Comparison of ENCODE assay signal across 37 cellular contexts in the genomic region with DNA sequence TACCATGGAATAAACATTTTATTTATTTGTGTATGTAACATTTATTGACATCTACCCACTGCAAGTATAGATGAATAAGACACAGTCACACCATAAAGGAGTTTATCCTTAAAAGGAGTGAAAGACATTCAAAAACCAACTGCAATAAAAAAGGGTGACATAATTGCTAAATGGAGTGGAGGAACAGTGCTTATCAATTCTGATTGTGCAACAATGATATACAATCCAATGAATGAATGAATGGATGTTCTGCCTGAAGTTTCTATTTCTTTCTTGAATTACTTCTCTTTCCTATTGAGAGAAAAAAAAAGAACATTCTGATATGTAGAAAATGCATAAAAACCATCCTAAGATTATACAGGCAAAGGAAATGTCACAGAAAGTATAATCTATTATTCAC. TPM values are rescaled to one million over a fixed set of nuclear protein-coding genes. Genes with fewer than 3 reads are reported as not detected.
"Had no signal": no experiment of that assay in that cellular context is flagged by ENCODE, and none has a peak within 500 bp of the region (broad histone marks: within the 10 kb centered on the region; RNA-seq: fewer than 3 reads in every experiment).

No MANE protein-coding gene starts in this region.

- H3K9me3 ChIP-seq: ascending aorta had no signal

- FAIRE-seq: bronchial epithelial cell, TTC549 had no signal

- H3K4me3 Mint-ChIP-seq: activated B cell treated with CpG ODN at 0.5 μM for 24 hours; activated CD4-positive, alpha-beta memory T cell treated with anti-CD3 and anti-CD28 coated beads for 36 hours; activated CD4-positive, alpha-beta T cell treated with anti-CD3 and anti-CD28 coated beads, Interleukin-2, amount 10 ng/mL, durations not matched to agents 24 days and 14 days; activated CD8-positive, alpha-beta T cell treated with anti-CD3 and anti-CD28 coated beads for 36 hours; activated naive CD4-positive, alpha-beta T cell treated with anti-CD3 and anti-CD28 coated beads, Interleukin-2, amount 10 ng/mL, durations not matched to agents 7 days and 5 days; activated naive CD4-positive, alpha-beta T cell treated with anti-CD3 and anti-CD28 coated beads, Interleukin-2, amount 50 U/mL, for 24 hours; activated naive CD8-positive, alpha-beta T cell; activated naive CD8-positive, alpha-beta T cell treated with anti-CD3 and anti-CD28 coated beads, Interleukin-2, amount 10 ng/mL, durations not matched to agents 7 days and 5 days; activated naive CD8-positive, alpha-beta T cell treated with anti-CD3 and anti-CD28 coated beads, Interleukin-2, amount 50 U/mL, for 24 hours; activated T-cell treated with anti-CD3 and anti-CD28 coated beads, Interleukin-2, amount 50 U/mL, for 4 hours; activated T-cell treated with anti-CD3 and anti-CD28 coated beads, Interleukin-2, amount 50 U/mL, for 72 hours; brain; central memory CD8-positive, alpha-beta T cell; T-helper 1 cell treated with Interleukin-12 subunit alpha and Interleukin-12 subunit beta and Interleukin-4 antibody, amounts not matched to agents 30 μg/mL and 1 μg/mL, for 36 hours; T-helper 2 cell treated with Interferon-gamma antibody and Interleukin-4, amounts not matched to agents 5 μg/mL and 100 μg/mL, for 36 hours had no signal

- H3K27me3 ChIP-seq: ascending aorta, cardiac muscle cell had no signal

- ATAC-seq: activated CD8-positive, alpha-beta T cell treated with anti-CD3 and anti-CD28 coated beads for 36 hours; activated naive CD8-positive, alpha-beta T cell treated with anti-CD3 and anti-CD28 coated beads, Interleukin-2, amount 50 U/mL, for 24 hours; activated T-cell treated with anti-CD3 and anti-CD28 coated beads, Interleukin-2, amount 50 U/mL, for 4 hours; activated T-cell treated with anti-CD3 and anti-CD28 coated beads, Interleukin-2, amount 50 U/mL, for 72 hours had no signal

- H3K9me3 Mint-ChIP-seq: activated B cell treated with CpG ODN at 0.5 μM for 24 hours; activated CD4-positive, alpha-beta memory T cell treated with anti-CD3 and anti-CD28 coated beads for 36 hours; activated CD4-positive, alpha-beta T cell treated with anti-CD3 and anti-CD28 coated beads, Interleukin-2, amount 10 ng/mL, durations not matched to agents 24 days and 14 days; activated CD8-positive, alpha-beta T cell treated with anti-CD3 and anti-CD28 coated beads for 36 hours; activated naive CD4-positive, alpha-beta T cell treated with anti-CD3 and anti-CD28 coated beads, Interleukin-2, amount 10 ng/mL, durations not matched to agents 7 days and 5 days; activated naive CD4-positive, alpha-beta T cell treated with anti-CD3 and anti-CD28 coated beads, Interleukin-2, amount 50 U/mL, for 24 hours; activated naive CD8-positive, alpha-beta T cell treated with anti-CD3 and anti-CD28 coated beads, Interleukin-2, amount 10 ng/mL, durations not matched to agents 7 days and 5 days; activated naive CD8-positive, alpha-beta T cell treated with anti-CD3 and anti-CD28 coated beads, Interleukin-2, amount 50 U/mL, for 24 hours; activated T-cell treated with anti-CD3 and anti-CD28 coated beads, Interleukin-2, amount 50 U/mL, for 4 hours; activated T-cell treated with anti-CD3 and anti-CD28 coated beads, Interleukin-2, amount 50 U/mL, for 72 hours; activated T-helper 2 cell treated with anti-CD3 and anti-CD28 coated beads, Interferon-gamma antibody, Interleukin-2, Interleukin-4, amounts not matched to agents 10 μg/mL and 5 μg/mL and 100 μg/mL, durations not matched to agents 14 hours and 24 hours and 36 hours; central memory CD8-positive, alpha-beta T cell; T-helper 1 cell treated with Interleukin-12 subunit alpha and Interleukin-12 subunit beta and Interleukin-4 antibody, amounts not matched to agents 30 μg/mL and 1 μg/mL, for 36 hours; T-helper 2 cell treated with Interferon-gamma antibody and Interleukin-4, amounts not matched to agents 5 μg/mL and 100 μg/mL, for 36 hours had no signal

- H3K27ac Mint-ChIP-seq: activated B cell treated with CpG ODN at 0.5 μM for 24 hours; activated CD4-positive, alpha-beta memory T cell treated with anti-CD3 and anti-CD28 coated beads for 36 hours; activated CD4-positive, alpha-beta T cell treated with anti-CD3 and anti-CD28 coated beads, Interleukin-2, amount 10 ng/mL, durations not matched to agents 24 days and 14 days; activated CD8-positive, alpha-beta T cell treated with anti-CD3 and anti-CD28 coated beads for 36 hours; activated naive CD4-positive, alpha-beta T cell treated with anti-CD3 and anti-CD28 coated beads, Interleukin-2, amount 10 ng/mL, durations not matched to agents 7 days and 5 days; activated naive CD4-positive, alpha-beta T cell treated with anti-CD3 and anti-CD28 coated beads, Interleukin-2, amount 50 U/mL, for 24 hours; activated naive CD8-positive, alpha-beta T cell; activated naive CD8-positive, alpha-beta T cell treated with anti-CD3 and anti-CD28 coated beads, Interleukin-2, amount 10 ng/mL, durations not matched to agents 7 days and 5 days; activated naive CD8-positive, alpha-beta T cell treated with anti-CD3 and anti-CD28 coated beads, Interleukin-2, amount 50 U/mL, for 24 hours; activated T-cell treated with anti-CD3 and anti-CD28 coated beads, Interleukin-2, amount 50 U/mL, for 72 hours; activated T-helper 2 cell treated with anti-CD3 and anti-CD28 coated beads, Interferon-gamma antibody, Interleukin-2, Interleukin-4, amounts not matched to agents 10 μg/mL and 5 μg/mL and 100 μg/mL, durations not matched to agents 14 hours and 24 hours and 36 hours; brain; T-helper 1 cell treated with Interleukin-12 subunit alpha and Interleukin-12 subunit beta and Interleukin-4 antibody, amounts not matched to agents 30 μg/mL and 1 μg/mL, for 36 hours; T-helper 2 cell treated with Interferon-gamma antibody and Interleukin-4, amounts not matched to agents 5 μg/mL and 100 μg/mL, for 36 hours had no signal

- DNase-seq: activated B cell treated with CpG ODN at 0.5 μM for 24 hours; activated CD4-positive, alpha-beta memory T cell treated with anti-CD3 and anti-CD28 coated beads for 36 hours; activated CD4-positive, alpha-beta T cell treated with anti-CD3 and anti-CD28 coated beads for 4 hours; activated CD4-positive, alpha-beta T cell treated with anti-CD3 and anti-CD28 coated beads, Interleukin-2, amount 10 ng/mL, durations not matched to agents 24 days and 14 days; activated CD4-positive, alpha-beta T cell treated with anti-CD3 and anti-CD28 coated beads, Interleukin-2, amount 50 U/mL, for 1 hour; activated CD4-positive, alpha-beta T cell treated with anti-CD3 and anti-CD28 coated beads, Interleukin-2, amount 50 U/mL, for 4 hours; activated CD4-positive, CD25-positive, alpha-beta regulatory T cell treated with anti-CD3 and anti-CD28 coated beads, Interleukin-2, amount 50 U/mL, for 72 hours; activated CD8-positive, alpha-beta memory T cell treated with anti-CD3 and anti-CD28 coated beads, Interleukin-2, amount 50 U/mL, for 4 hours; activated CD8-positive, alpha-beta T cell treated with anti-CD3 and anti-CD28 coated beads for 36 hours; activated effector memory CD4-positive, alpha-beta T cell treated with Interleukin-2 at 50 U/mL for 16 hours; activated gamma-delta T cell; activated naive CD4-positive, alpha-beta T cell treated with anti-CD3 and anti-CD28 coated beads, Interleukin-2, amount 10 ng/mL, durations not matched to agents 7 days and 5 days; activated naive CD4-positive, alpha-beta T cell treated with Interleukin-2 at 50 U/mL for 16 hours; activated naive CD8-positive, alpha-beta T cell treated with anti-CD3 and anti-CD28 coated beads, Interleukin-2, amount 10 ng/mL, durations not matched to agents 7 days and 5 days; activated naive CD8-positive, alpha-beta T cell treated with anti-CD3 and anti-CD28 coated beads, Interleukin-2, amount 50 U/mL, for 24 hours; activated T-cell treated with anti-CD3 and anti-CD28 coated beads for 4 hours; activated T-cell treated with anti-CD3 and anti-CD28 coated beads, Interleukin-2, amount 50 U/mL, for 1 hour; activated T-cell treated with anti-CD3 and anti-CD28 coated beads, Interleukin-2, amount 50 U/mL, for 4 hours; activated T-cell treated with anti-CD3 and anti-CD28 coated beads, Interleukin-2, amount 50 U/mL, for 72 hours; amygdala; anterior cingulate cortex; cerebellar nuclear complex; T-helper 2 cell; T-helper 9 cell had no signal

- H3K4me1 Mint-ChIP-seq: activated CD4-positive, alpha-beta T cell treated with anti-CD3 and anti-CD28 coated beads, Interleukin-2, amount 10 ng/mL, durations not matched to agents 24 days and 14 days; activated naive CD4-positive, alpha-beta T cell treated with anti-CD3 and anti-CD28 coated beads, Interleukin-2, amount 50 U/mL, for 24 hours had no signal

- H3K27ac ChIP-seq: ascending aorta, cardiac muscle cell, VCaP had no signal

- H3K4me1 ChIP-seq: ascending aorta had no signal

- H3K27me3 Mint-ChIP-seq: brain had no signal

- H3K4me3 ChIP-seq: ascending aorta, cardiac muscle cell had no signal

- H3K36me3 Mint-ChIP-seq: activated CD4-positive, alpha-beta memory T cell treated with anti-CD3 and anti-CD28 coated beads for 36 hours; activated naive CD4-positive, alpha-beta T cell treated with anti-CD3 and anti-CD28 coated beads, Interleukin-2, amount 10 ng/mL, durations not matched to agents 7 days and 5 days; activated naive CD4-positive, alpha-beta T cell treated with anti-CD3 and anti-CD28 coated beads, Interleukin-2, amount 50 U/mL, for 24 hours; activated naive CD8-positive, alpha-beta T cell treated with anti-CD3 and anti-CD28 coated beads, Interleukin-2, amount 10 ng/mL, durations not matched to agents 7 days and 5 days; brain had no signal

- H3K36me3 ChIP-seq: ascending aorta, cardiac muscle cell had no signal

RNA-seq across cellular contexts. Expression of a gene that starts 10.0 kb away (rescaled TPM):
- total RNA-seq: activated B cell treated with CpG ODN at 0.5 μM for 24 hours; activated CD4-positive, alpha-beta memory T cell treated with anti-CD3 and anti-CD28 coated beads for 36 hours; activated CD4-positive, alpha-beta T cell treated with anti-CD3 and anti-CD28 coated beads, Interleukin-2, amount 10 ng/mL, durations not matched to agents 24 days and 14 days; activated CD8-positive, alpha-beta memory T cell treated with anti-CD3 and anti-CD28 coated beads for 36 hours; activated CD8-positive, alpha-beta T cell treated with anti-CD3 and anti-CD28 coated beads for 36 hours; activated naive CD8-positive, alpha-beta T cell treated with anti-CD3 and anti-CD28 coated beads, Interleukin-2, amount 10 ng/mL, durations not matched to agents 7 days and 5 days; activated T-cell treated with anti-CD3 and anti-CD28 coated beads, Interleukin-2, amount 50 U/mL, for 72 hours; activated T-helper 2 cell treated with anti-CD3 and anti-CD28 coated beads, Interferon-gamma antibody, Interleukin-2, Interleukin-4, amounts not matched to agents 10 μg/mL and 5 μg/mL and 100 μg/mL, durations not matched to agents 14 hours and 24 hours and 36 hours; ascending aorta; bronchial epithelial cell; cardiac muscle cell had no signal
- polyA plus RNA-seq: cardiac muscle cell had no signal
